In the genomic region with DNA sequence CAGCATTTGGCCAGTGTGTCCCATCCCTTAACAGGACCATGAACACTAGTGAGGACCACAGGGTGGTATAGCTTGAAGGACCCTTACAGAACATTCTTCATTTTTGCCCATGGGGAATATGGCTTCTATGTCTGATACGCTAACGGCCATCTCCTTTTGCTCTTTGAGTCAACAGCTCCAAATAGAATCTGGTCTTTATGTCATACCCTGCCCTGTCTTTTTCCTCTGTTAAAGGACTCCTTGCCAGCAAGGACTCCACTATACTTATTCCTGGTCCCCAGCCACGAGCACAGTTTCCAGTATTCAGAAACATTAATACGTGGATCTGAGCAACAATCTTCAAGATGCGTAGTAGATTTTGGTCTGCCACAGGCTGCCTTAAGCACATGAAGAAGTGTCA, we compare ENCODE assay signal across 16 cellular contexts. TPM values are rescaled to one million over a fixed set of nuclear protein-coding genes. Genes with fewer than 3 reads are reported as not detected.
DNase-seq lines count a peak whose midpoint lies in the region; ATAC-seq, FAIRE-seq and TF ChIP-seq lines count a peak whose summit lies in the region.
"Had no signal": no experiment of that assay in that cellular context is flagged by ENCODE, and none has a peak within 500 bp of the region (broad histone marks: within the 10 kb centered on the region; RNA-seq: fewer than 3 reads in every experiment).

No MANE protein-coding gene starts in this region.

- H3K4me2 ChIP-seq in keratinocyte (ENCODE audit: control insufficient read depth, extremely low read depth, insufficient read depth, low read depth, low read length) = peak overlapping the region; percentile 74
- H3K4me2 ChIP-seq in skeletal muscle satellite cell (ENCODE audit: low read length) = peak overlapping the region; percentile 70

- ATAC-seq in HG03521 (IDR thresholded peaks at IDR 0.05; ENCODE audit: unreplicated experiment) (no peak), GM21786 (IDR thresholded peaks at IDR 0.05; ENCODE audit: unreplicated experiment) (no peak)
- ATAC-seq: K562 had no signal

- FAIRE-seq in H54 (lab: Jason Lieb, UNC) (peak; percentile 15), keratinocyte (lab: Jason Lieb, UNC) (peak; percentile 36)
- FAIRE-seq: K562 had no signal

- dilution Hi-C loops in keratinocyte (cut with MboI; ENCODE audit: extremely low pct_ligation_motif_present, low sequenced_read_pairs) = no loop called here

- H3K27ac ChIP-seq in breast epithelium (peak overlapping the region; percentile 3 to 62), keratinocyte (ENCODE audit: control insufficient read depth, insufficient read depth, low read length) (peak overlapping the region; percentile 98)

- H4K20me1 ChIP-seq in keratinocyte (ENCODE audit: control insufficient read depth, extremely low read depth, insufficient read depth, low read length) = no peaks in the 10 kb centered on the region

- H2AFZ ChIP-seq in keratinocyte (ENCODE audit: control insufficient read depth, low read length) = peak overlapping the region; percentile 46

- no peaks in the 10 kb centered on the region for H3K79me2 ChIP-seq in keratinocyte (ENCODE audit: control insufficient read depth, insufficient read depth, low read length)

- no peaks in the 10 kb centered on the region for H3K9me1 ChIP-seq in keratinocyte (ENCODE audit: control insufficient read depth, extremely low read depth, insufficient read depth, low read length)

- H3K9ac ChIP-seq in keratinocyte (ENCODE audit: control insufficient read depth, extremely low read depth, insufficient read depth, low read length) (peak overlapping the region; percentile 61), skeletal muscle satellite cell (ENCODE audit: low read depth, low read length) (peak overlapping the region; percentile 4)

- no peaks in the 10 kb centered on the region for H3K4me1 ChIP-seq in breast epithelium
- H3K4me1 ChIP-seq in keratinocyte (ENCODE audit: control insufficient read depth, extremely low read depth, insufficient read depth, low read length) = peaks cover 30% of the 10 kb centered on the region
- H3K4me1 ChIP-seq in skeletal muscle satellite cell (ENCODE audit: control insufficient read depth, insufficient read depth, low read length) = peaks cover 30% of the 10 kb centered on the region
- H3K4me1 ChIP-seq: BE2C had no signal

- intact Hi-C loops in breast epithelium (cut with DNase I; ENCODE audit: low total_unique reads) = no loop called here

- H3K36me3 ChIP-seq in breast epithelium (no peaks in the 10 kb centered on the region), keratinocyte (ENCODE audit: control insufficient read depth in 2 of 2, extremely low read depth in 1 of 2, insufficient read depth in 2 of 2, low read length in 2 of 2) (no peaks in the 10 kb centered on the region), skeletal muscle satellite cell (ENCODE audit: insufficient read depth, low read length) (no peaks in the 10 kb centered on the region)
- H3K36me3 ChIP-seq: BE2C had no signal

- TF ChIP-seq POLR2A in H54 (IDR thresholded peaks at IDR 0.05; ENCODE audit: low read depth, low read length) (no peak), breast epithelium (IDR thresholded peaks at IDR 0.05) (no peak)

- peaks cover 0 to 11% of the 10 kb centered on the region in 2 donors for H3K9me3 ChIP-seq in breast epithelium
- peaks cover 3% of the 10 kb centered on the region for H3K9me3 ChIP-seq in keratinocyte (ENCODE audit: control insufficient read depth, low read depth, low read length)
- H3K9me3 ChIP-seq in skeletal muscle satellite cell (replicated peaks; ENCODE audit: low read length) = no peaks in the 10 kb centered on the region
- H3K9me3 ChIP-seq: BE2C had no signal

- no peak for TF ChIP-seq CTCF in breast epithelium (IDR thresholded peaks at IDR 0.05)
- TF ChIP-seq CTCF in keratinocyte (optimal IDR thresholded peaks at IDR 0.05 in 1 of 3, IDR thresholded peaks at IDR 0.05 in 1 of 3, conservative IDR thresholded peaks at IDR 0.05 in 1 of 3; ENCODE audit: extremely low read depth in 1 of 3, insufficient read depth in 2 of 3, low read length in 3 of 3) = no peak

- DNase-seq in H54 (ENCODE audit: insufficient read length, low spot score) = no peak
- no peak for DNase-seq in breast epithelium (ENCODE audit: low spot score in 2 of 2)
- DNase-seq in keratinocyte (ENCODE audit: low read depth, low spot score) = no peak
- DNase-seq in stimulated activated CD4-positive, alpha-beta T cell treated with anti-CD3 and anti-CD28 coated beads, Interleukin-2, amount 100 ng/mL, for 24 hours = no peak
- DNase-seq in activated CD4-positive, alpha-beta T cell treated with anti-CD3 and anti-CD28 coated beads, Interleukin-2, amount 50 U/mL, for 4 hours = no peak
- DNase-seq: activated CD4-positive, alpha-beta T cell treated with anti-CD3 and anti-CD28 coated beads, Interleukin-2, amount 50 U/mL, for 1 hour; BE2C; DMS79 treated with DMSO at 0.1 percent for 48 hours; endodermal cell; NCI-H146; NCI-H526 treated with DMSO at 0.1 percent for 48 hours; RPMI8226 had no signal

- no peak overlapping the region for H3K4me3 ChIP-seq in breast epithelium
- H3K4me3 ChIP-seq in keratinocyte (ENCODE audit: control insufficient read depth in 2 of 3, extremely low read depth in 1 of 3, insufficient read depth in 2 of 3, low read depth in 1 of 3, low read length in 3 of 3) = no peak overlapping the region
- no peak overlapping the region for H3K4me3 ChIP-seq in skeletal muscle satellite cell (ENCODE audit: low read length)
- H3K4me3 ChIP-seq: K562 had no signal

- H3K27me3 ChIP-seq in breast epithelium (no peaks in the 10 kb centered on the region), keratinocyte (ENCODE audit: control insufficient read depth, extremely low read depth, insufficient read depth, low read length) (no peaks in the 10 kb centered on the region), skeletal muscle satellite cell (ENCODE audit: control insufficient read depth, insufficient read depth, low read length) (no peaks in the 10 kb centered on the region)
- H3K27me3 ChIP-seq: BE2C had no signal

RNA-seq across cellular contexts. Expression of a gene that starts 22.5 kb away (rescaled TPM):
- total RNA-seq in breast epithelium = 10 to 100 TPM; 35.1 to 53.6 (median 51.8) TPM
- polyA plus RNA-seq in keratinocyte = 38.4 to 76.0 TPM (median 71.9 TPM) in 3 replicates
- polyA plus RNA-seq in keratinocyte (2011; ENCODE audit: low read depth) = 13.5 TPM
- polyA plus RNA-seq in keratinocyte (2011; cell fraction: cytosol; rRNA removed) = 46.9 and 80.2 TPM in 2 replicates
- polyA plus RNA-seq in keratinocyte (2011; cell fraction: nucleus; rRNA removed) = 31.5 and 46.9 TPM in 2 replicates
- polyA plus RNA-seq in keratinocyte (2012; ENCODE audit: low replicate concordance) = 8.0 and 64.9 TPM in 2 replicates
- polyA minus RNA-seq in keratinocyte = 9.1 to 34.9 TPM (median 24.7 TPM) in 3 replicates
- 33.0 TPM for polyA minus RNA-seq in keratinocyte (2011; cell fraction: cytosol; rRNA and poly(A)+ RNA removed)
- polyA minus RNA-seq in keratinocyte (2011; cell fraction: nucleus; rRNA and poly(A)+ RNA removed) = 11.6 and 16.4 TPM in 2 replicates
- 7.6 and 14.4 TPM in 2 replicates for total RNA-seq in skeletal muscle satellite cell (2012; rRNA removed)

RNA-seq across cellular contexts. Expression of a gene that starts 53.9 kb away (rescaled TPM):
- total RNA-seq in breast epithelium = 10 to 100 TPM; 40.6 to 62.3 (median 59.3) TPM
- 52.3 to 55.1 TPM (median 54.6 TPM) in 3 replicates for polyA plus RNA-seq in keratinocyte
- polyA plus RNA-seq in keratinocyte (2011; ENCODE audit: low read depth) = 47.0 TPM
- 40.7 and 50.1 TPM in 2 replicates for polyA plus RNA-seq in keratinocyte (2011; cell fraction: cytosol; rRNA removed)
- 64.8 and 66.7 TPM in 2 replicates for polyA plus RNA-seq in keratinocyte (2011; cell fraction: nucleus; rRNA removed)
- polyA plus RNA-seq in keratinocyte (2012; ENCODE audit: low replicate concordance) = 38.4 and 45.5 TPM in 2 replicates
- polyA minus RNA-seq in keratinocyte = 38.9 to 48.4 TPM (median 45.6 TPM) in 3 replicates
- 28.0 TPM for polyA minus RNA-seq in keratinocyte (2011; cell fraction: cytosol; rRNA and poly(A)+ RNA removed)
- 26.2 and 31.6 TPM in 2 replicates for polyA minus RNA-seq in keratinocyte (2011; cell fraction: nucleus; rRNA and poly(A)+ RNA removed)
- total RNA-seq in skeletal muscle satellite cell (2012; rRNA removed) = 24.6 and 34.9 TPM in 2 replicates
